In genomic region chr1:37255111-37255795, GRCh38 we compare ENCODE assay signal across 8 cellular contexts.
DNase-seq lines count a peak whose midpoint lies in the region; ATAC-seq and TF ChIP-seq lines count a peak whose summit lies in the region.

No MANE protein-coding gene starts in this region.

- no peaks in the 10 kb centered on the region for H3K36me3 ChIP-seq in A673 (ENCODE audit: insufficient read depth, low read length, poor library complexity, severe bottlenecking)
- no peaks in the 10 kb centered on the region for H3K36me3 ChIP-seq in GM23338 (ENCODE audit: insufficient read depth)

- no peaks in the 10 kb centered on the region; the same call in 2 of the 3 replicates for H3K36me3 Mint-ChIP-seq in GM23338 (ENCODE audit: low read depth)

- H3F3A ChIP-seq in GM23338 (replicated peaks; ENCODE audit: low read depth) = no peaks in the 10 kb centered on the region

- peaks cover 10% of the 10 kb centered on the region for H3K27me3 Mint-ChIP-seq in GM23338 (ENCODE audit: insufficient read depth, low read depth, poor library complexity)

- H3K4me1 ChIP-seq in A673 (ENCODE audit: insufficient read depth, low read length, poor library complexity, severe bottlenecking) (no peaks in the 10 kb centered on the region), GM23338 (ENCODE audit: insufficient read depth) (peaks cover 27% of the 10 kb centered on the region)

- no peak overlapping the region for H3K27ac ChIP-seq in A673 (ENCODE audit: low read depth, low read length, poor library complexity, severe bottlenecking)
- H3K27ac ChIP-seq in GM23338 (ENCODE audit: low read depth) = no peak overlapping the region

- H3K27me3 ChIP-seq in A673 (replicated peaks; ENCODE audit: insufficient read depth, low read depth, low read length, poor library complexity) (peaks cover 19% of the 10 kb centered on the region), GM23338 (ENCODE audit: insufficient read depth) (peaks cover 6% of the 10 kb centered on the region; the same call in 1 of the 2 replicates)

- H3K27ac Mint-ChIP-seq in GM23338 = no peak overlapping the region

- no peaks in the 10 kb centered on the region for H4K20me1 ChIP-seq in GM23338 (replicated peaks; ENCODE audit: insufficient read depth)

- CTCF ChIA-PET in A673 (lab: Charles Lee) = no interaction called here

- no peaks in the 10 kb centered on the region; the same call in 2 of the 3 replicates for H3K9me3 Mint-ChIP-seq in GM23338

- TF ChIP-seq CTCF in A673 (conservative IDR thresholded peaks at IDR 0.05; ENCODE audit: low read depth, low read length) (no peak), GM23338 (conservative IDR thresholded peaks at IDR 0.05; ENCODE audit: low read depth in 2 of 2) (peak in 1 of 2 experiments; percentile 59; a peak in 2 of 4 replicates)

- peak overlapping the region; percentile 21; the same call in 1 of the 2 replicates for H2AFZ ChIP-seq in GM23338

- H3K9me2 ChIP-seq in GM23338 (ENCODE audit: insufficient read depth) = no peaks in the 10 kb centered on the region

- H3K79me2 ChIP-seq in GM23338 (replicated peaks; ENCODE audit: insufficient read depth) = no peaks in the 10 kb centered on the region

- POLR2A ChIA-PET in A673 (lab: Charles Lee; ENCODE audit: low non-redundant PET) = no interaction called here

- in situ Hi-C loops in SK-MEL-5 (cut with HindIII; ENCODE audit: low pct_unique_long_range_greater_than_20kb, low sequenced_read_pairs) = no loop called here

- H3K4me1 Mint-ChIP-seq in GM23338 = peaks cover 40% of the 10 kb centered on the region

- no peaks in the 10 kb centered on the region for H3K9me3 ChIP-seq in A673 (ENCODE audit: low read depth, low read length, poor library complexity, severe bottlenecking)

- no TSS peak for BruUV-seq in A673 (replicated peaks; lab: Mats Ljungman, UMichigan)

- H3K4me3 ChIP-seq in A673 (ENCODE audit: low read depth, low read length, poor library complexity, severe bottlenecking) = no peak overlapping the region
- peak overlapping the region; percentile 55 for H3K4me3 ChIP-seq in GM23338

- H3K4me3 Mint-ChIP-seq in GM23338 = peak overlapping the region; percentile 46

- ATAC-seq in GM23338 (peak; percentile 98), GM21390 (IDR thresholded peaks at IDR 0.05; ENCODE audit: unreplicated experiment) (no peak), HG02852 (IDR thresholded peaks at IDR 0.05; ENCODE audit: unreplicated experiment) (no peak)

- intact Hi-C loops in A673 (cut with micrococcal nuclease; ENCODE audit: unreplicated experiment) = no loop called here

- DNase-seq in A673 (ENCODE audit: low spot score) = peak; percentile 60
- peak; percentile 93 for DNase-seq in GM23338 (ENCODE audit: low spot score)
- DNase-seq in SK-MEL-5 (ENCODE audit: low read depth, low spot score) = peak; percentile 38
- peak in 42 of 51 donors; percentile 2 to 72 (median 38) for DNase-seq in hypothalamus (lab: John Stamatoyannopoulos, UW)
- DNase-seq in SIG-M5 treated with dmso at 0.1 percent for 504 hours (lab: John Stamatoyannopoulos, UW; ENCODE audit: unreplicated experiment) = no peak
- DNase-seq in stimulated activated naive CD4-positive, alpha-beta T cell treated with Interleukin-2 at 50 U/mL for 16 hours (lab: John Stamatoyannopoulos, UW) = no peak

- H3K4me2 ChIP-seq in GM23338 = peak overlapping the region; percentile 79

TF ChIP-seq in GM23338, 12 proteins besides CTCF, POLR2A, EP300 and RAD21:
- peak; percentile 52 for TF ChIP-seq CREB1 (CRISPR knock-in tag; IDR thresholded peaks at IDR 0.05; ENCODE audit: low read depth)
- no peak for TF ChIP-seq ZNF114 (CRISPR knock-in tag; IDR thresholded peaks at IDR 0.05)
- TF ChIP-seq, protein P1, sequence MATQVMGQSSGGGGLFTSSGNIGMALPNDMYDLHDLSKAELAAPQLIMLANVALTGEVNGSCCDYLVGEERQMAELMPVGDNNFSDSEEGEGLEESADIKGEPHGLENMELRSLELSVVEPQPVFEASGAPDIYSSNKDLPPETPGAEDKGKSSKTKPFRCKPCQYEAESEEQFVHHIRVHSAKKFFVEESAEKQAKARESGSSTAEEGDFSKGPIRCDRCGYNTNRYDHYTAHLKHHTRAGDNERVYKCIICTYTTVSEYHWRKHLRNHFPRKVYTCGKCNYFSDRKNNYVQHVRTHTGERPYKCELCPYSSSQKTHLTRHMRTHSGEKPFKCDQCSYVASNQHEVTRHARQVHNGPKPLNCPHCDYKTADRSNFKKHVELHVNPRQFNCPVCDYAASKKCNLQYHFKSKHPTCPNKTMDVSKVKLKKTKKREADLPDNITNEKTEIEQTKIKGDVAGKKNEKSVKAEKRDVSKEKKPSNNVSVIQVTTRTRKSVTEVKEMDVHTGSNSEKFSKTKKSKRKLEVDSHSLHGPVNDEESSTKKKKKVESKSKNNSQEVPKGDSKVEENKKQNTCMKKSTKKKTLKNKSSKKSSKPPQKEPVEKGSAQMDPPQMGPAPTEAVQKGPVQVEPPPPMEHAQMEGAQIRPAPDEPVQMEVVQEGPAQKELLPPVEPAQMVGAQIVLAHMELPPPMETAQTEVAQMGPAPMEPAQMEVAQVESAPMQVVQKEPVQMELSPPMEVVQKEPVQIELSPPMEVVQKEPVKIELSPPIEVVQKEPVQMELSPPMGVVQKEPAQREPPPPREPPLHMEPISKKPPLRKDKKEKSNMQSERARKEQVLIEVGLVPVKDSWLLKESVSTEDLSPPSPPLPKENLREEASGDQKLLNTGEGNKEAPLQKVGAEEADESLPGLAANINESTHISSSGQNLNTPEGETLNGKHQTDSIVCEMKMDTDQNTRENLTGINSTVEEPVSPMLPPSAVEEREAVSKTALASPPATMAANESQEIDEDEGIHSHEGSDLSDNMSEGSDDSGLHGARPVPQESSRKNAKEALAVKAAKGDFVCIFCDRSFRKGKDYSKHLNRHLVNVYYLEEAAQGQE (IDR thresholded peaks at IDR 0.05; ENCODE audit: unreplicated experiment) = peak; percentile 97

Comparison
In these comparisons a context has a peak if more than half of its experiments do, and no peak if none do; other contexts are left out.
1. DNase-seq: peak in A673 (single experiment), GM23338 (single experiment), SK-MEL-5 (single experiment) and hypothalamus (42 of 51); none in SIG-M5 treated with dmso at 0.1 percent for 504 hours (single experiment) and stimulated activated naive CD4-positive, alpha-beta T cell treated with Interleukin-2 at 50 U/mL for 16 hours (single experiment).